ENCODE assay signal across 1 cellular context in the genomic region with DNA sequence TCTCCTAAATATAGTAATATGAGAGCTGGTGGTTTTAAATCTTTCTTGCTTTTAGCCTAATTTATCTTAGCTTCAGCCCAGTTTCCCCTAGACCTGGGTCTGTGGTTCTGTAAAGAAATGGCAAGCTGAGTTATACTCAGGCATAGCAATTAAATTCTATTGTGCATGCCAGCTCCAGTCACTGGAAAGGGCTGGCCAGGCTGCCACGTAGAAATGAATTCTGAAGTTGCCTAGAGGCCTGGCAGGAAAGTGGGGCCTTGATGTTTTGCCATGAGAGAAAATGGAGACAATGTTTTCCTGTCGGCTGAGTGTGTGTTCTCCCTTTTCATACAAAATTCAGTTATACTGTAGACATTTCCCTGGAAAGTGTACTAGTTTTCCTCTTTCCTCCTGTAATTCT.
TF ChIP-seq lines count a peak whose summit lies in the region.

No MANE protein-coding gene starts in this region.

TF ChIP-seq in H1, 55 proteins besides CTCF, POLR2A, EP300 and RAD21:
- no peak for TF ChIP-seq SIN3A (conservative IDR thresholded peaks at IDR 0.05 in 1 of 2, IDR thresholded peaks at IDR 0.05 in 1 of 2; ENCODE audit: low read depth in 1 of 2, low read length in 2 of 2)
- no peak for TF ChIP-seq RNF2 (IDR thresholded peaks at IDR 0.05; ENCODE audit: borderline replicate concordance, low read depth, low read length, missing control alignments, poor library complexity, severe bottlenecking)
- no peak for TF ChIP-seq USF2 (IDR thresholded peaks at IDR 0.05; ENCODE audit: low read length)
- no peak for TF ChIP-seq FOSL1 (IDR thresholded peaks at IDR 0.05; ENCODE audit: insufficient read depth, low read depth, low read length)
- TF ChIP-seq SP2 (IDR thresholded peaks at IDR 0.05; ENCODE audit: low read length) = no peak
- TF ChIP-seq KDM5A (IDR thresholded peaks at IDR 0.05; ENCODE audit: low read length) = no peak
- TF ChIP-seq TAF7 (optimal IDR thresholded peaks at IDR 0.05; ENCODE audit: borderline replicate concordance, low read depth, low read length) = no peak
- no peak for TF ChIP-seq PHF8 (conservative IDR thresholded peaks at IDR 0.05; ENCODE audit: low read depth, low read length)
- no peak for TF ChIP-seq POLR2AphosphoS5 (IDR thresholded peaks at IDR 0.05; ENCODE audit: low read depth, low read length)
- no peak for TF ChIP-seq SRF (IDR thresholded peaks at IDR 0.05; ENCODE audit: low read depth, low read length)
- TF ChIP-seq, protein P1, sequence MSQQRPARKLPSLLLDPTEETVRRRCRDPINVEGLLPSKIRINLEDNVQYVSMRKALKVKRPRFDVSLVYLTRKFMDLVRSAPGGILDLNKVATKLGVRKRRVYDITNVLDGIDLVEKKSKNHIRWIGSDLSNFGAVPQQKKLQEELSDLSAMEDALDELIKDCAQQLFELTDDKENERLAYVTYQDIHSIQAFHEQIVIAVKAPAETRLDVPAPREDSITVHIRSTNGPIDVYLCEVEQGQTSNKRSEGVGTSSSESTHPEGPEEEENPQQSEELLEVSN (IDR thresholded peaks at IDR 0.05) = no peak
- TF ChIP-seq MAX (IDR thresholded peaks at IDR 0.05) = no peak
- no peak for TF ChIP-seq RXRA (IDR thresholded peaks at IDR 0.05; ENCODE audit: insufficient read depth, low read depth, low read length)
- no peak for TF ChIP-seq SAP30 (IDR thresholded peaks at IDR 0.05; ENCODE audit: insufficient read depth, insufficient replicate concordance, low read length)
- TF ChIP-seq SUZ12 (IDR thresholded peaks at IDR 0.05; ENCODE audit: low read length) = no peak
